10 cellular contexts compared by ENCODE assay signal in genomic region chr17:62692721-62693431, GRCh38.
DNase-seq lines count a peak whose midpoint lies in the region; ATAC-seq and TF ChIP-seq lines count a peak whose summit lies in the region.
"Had no signal": no experiment of that assay in that cellular context is flagged by ENCODE, and none has a peak within 500 bp of the region (broad histone marks: within the 10 kb centered on the region; RNA-seq: fewer than 3 reads in every experiment).

No MANE protein-coding gene starts in this region.

- H3K27ac Mint-ChIP-seq in glutamatergic neuron (ENCODE audit: unreplicated experiment) = no peak overlapping the region

- H3K4me3 Mint-ChIP-seq in glutamatergic neuron (ENCODE audit: unreplicated experiment) = no peak overlapping the region

- TF ChIP-seq CTCF in RWPE1 (conservative IDR thresholded peaks at IDR 0.05; ENCODE audit: low read depth) = peak; percentile 46
- peak; percentile 19 for TF ChIP-seq CTCF in glutamatergic neuron (IDR thresholded peaks at IDR 0.05; ENCODE audit: partially characterized antibody, unreplicated experiment)

- H3K9me3 Mint-ChIP-seq in glutamatergic neuron (ENCODE audit: unreplicated experiment) = peaks cover 6% of the 10 kb centered on the region

- ATAC-seq in GM21528 (IDR thresholded peaks at IDR 0.05; ENCODE audit: low FRiP score, unreplicated experiment) (no peak), HG03439 (IDR thresholded peaks at IDR 0.05; ENCODE audit: unreplicated experiment) (no peak), HG03139 (IDR thresholded peaks at IDR 0.05; ENCODE audit: unreplicated experiment) (no peak)

- CTCF ChIA-PET in RWPE1 (lab: Yijun Ruan, JAX) = interaction anchor here (0.6 to 1.5 kb wide), 5 partner anchors 11 to 713 kb away, joined by 4 to 7 read pairs (median 6); no protein-coding TSS in a partner anchor

- H3K27me3 Mint-ChIP-seq in glutamatergic neuron (ENCODE audit: unreplicated experiment) = peaks cover 4% of the 10 kb centered on the region

- peak overlapping the region; percentile 27; the same call in 1 of the 2 replicates for H3K27ac ChIP-seq in RWPE1

- peaks cover 15% of the 10 kb centered on the region for H3K4me1 Mint-ChIP-seq in glutamatergic neuron (ENCODE audit: low read depth, unreplicated experiment)

- DNase-seq in stimulated activated CD4-positive, alpha-beta T cell treated with anti-CD3 and anti-CD28 coated beads, Interleukin-15, amount 100 ng/mL, for 24 hours = peak; percentile 32
- no peak for DNase-seq in stimulated activated CD4-positive, alpha-beta T cell treated with anti-CD3 and anti-CD28 coated beads, Interleukin-2, amount 100 ng/mL, for 48 hours
- DNase-seq in RWPE1 (ENCODE audit: low spot score) = no peak
- peak; percentile 52 for DNase-seq in glutamatergic neuron
- DNase-seq in activated effector memory CD4-positive, alpha-beta T cell treated with Interleukin-2 at 50 U/mL for 16 hours = no peak
- DNase-seq: activated effector memory CD4-positive, alpha-beta T cell treated with anti-CD3 and anti-CD28 coated beads, Interleukin-2, amount 50 U/mL, for 16 hours; NCI-H1417 treated with DMSO at 0.1 percent for 48 hours had no signal

- POLR2A ChIA-PET in RWPE1 (lab: Yijun Ruan, JAX; ENCODE audit: low non-redundant PET) = no interaction called here

- H3K36me3 Mint-ChIP-seq in glutamatergic neuron (ENCODE audit: unreplicated experiment) = no peaks in the 10 kb centered on the region

Comparison
In these comparisons a context has a peak if more than half of its experiments do, and no peak if none do; other contexts are left out.
1. DNase-seq: peak in stimulated activated CD4-positive, alpha-beta T cell treated with anti-CD3 and anti-CD28 coated beads, Interleukin-15, amount 100 ng/mL, for 24 hours (single experiment) and glutamatergic neuron (single experiment); none in stimulated activated CD4-positive, alpha-beta T cell treated with anti-CD3 and anti-CD28 coated beads, Interleukin-2, amount 100 ng/mL, for 48 hours (0 of 2), RWPE1 (single experiment) and activated effector memory CD4-positive, alpha-beta T cell treated with Interleukin-2 at 50 U/mL for 16 hours (single experiment).